In the genomic region with DNA sequence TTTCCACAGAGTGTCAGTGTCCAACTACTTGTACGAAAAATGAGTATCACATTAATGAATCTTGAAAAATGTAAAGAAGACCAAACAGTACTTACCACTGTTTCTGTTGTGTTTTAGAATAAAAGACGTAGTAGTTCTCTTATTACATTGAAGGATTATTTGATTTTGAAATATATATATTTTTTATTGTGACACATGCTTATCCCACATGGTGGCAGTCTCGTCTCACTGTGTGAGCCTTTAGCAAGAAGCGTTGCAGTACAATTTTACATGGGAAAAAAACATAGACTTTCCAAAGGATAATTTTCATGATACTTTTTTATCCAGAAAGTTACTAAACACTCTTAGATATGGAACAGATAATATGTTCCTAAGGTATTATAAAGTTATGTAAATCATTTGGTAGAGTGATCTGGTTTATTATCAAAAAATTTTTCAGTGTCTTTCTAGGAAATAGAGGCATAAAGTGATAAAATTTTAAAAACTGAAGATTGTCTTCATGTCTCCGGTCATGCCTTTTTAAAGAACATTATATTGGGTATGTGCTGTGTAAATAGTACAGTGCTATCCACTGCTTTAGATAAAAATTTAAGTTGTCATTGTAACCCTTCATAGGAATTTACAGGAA, we compare ENCODE assay signal across 8 cellular contexts.
DNase-seq lines count a peak whose midpoint lies in the region; ATAC-seq and TF ChIP-seq lines count a peak whose summit lies in the region.

No MANE protein-coding gene starts in this region.

- H3K27ac ChIP-seq in adrenal gland, result no peak overlapping the region

- TF ChIP-seq CTCF in adrenal gland (IDR thresholded peaks at IDR 0.05), result peak in 5 of 6 experiments; percentile 4 to 47 (median 31)

- H3K27me3 ChIP-seq in adrenal gland, result no peaks in the 10 kb centered on the region

- no peak for TF ChIP-seq EP300 in Ishikawa (IDR thresholded peaks at IDR 0.05; ENCODE audit: borderline replicate concordance)

- intact Hi-C loops in adrenal gland (cut with DNase I), result no loop called here

- no peak overlapping the region for H3K4me3 ChIP-seq in adrenal gland

- TF ChIP-seq POLR2A in adrenal gland (IDR thresholded peaks at IDR 0.05), result no peak

- TF ChIP-seq RAD21 in Ishikawa (IDR thresholded peaks at IDR 0.05; ENCODE audit: low read depth), result peak; percentile 63

- peak; percentile 17 for DNase-seq in COLO829 (ENCODE audit: low spot score)
- peak in 1 of 7 donors; percentile 16 for DNase-seq in adrenal gland
- DNase-seq in kidney glomerular epithelial cell (lab: John Stamatoyannopoulos, UW), result peak; percentile 6
- DNase-seq in SHP77 treated with DMSO at 0.1 percent for 48 hours (lab: John Stamatoyannopoulos, UW), result no peak
- no peak for DNase-seq in activated CD4-positive, alpha-beta T cell treated with anti-CD3 and anti-CD28 coated beads for 4 hours

- no peaks in the 10 kb centered on the region for H3K4me1 ChIP-seq in adrenal gland (replicated peaks in 1 of 2)

- H3K9me3 ChIP-seq in adrenal gland (replicated peaks in 1 of 3), result no peaks in the 10 kb centered on the region

- 57 to 66% (median 63%) methylated on average over 5 of the region's 5 CpGs for WGBS in adrenal gland, 4 donors

- no peaks in the 10 kb centered on the region for H3K36me3 ChIP-seq in adrenal gland (replicated peaks in 1 of 2)

- ATAC-seq in GM18511 (IDR thresholded peaks at IDR 0.05; ENCODE audit: unreplicated experiment), result no peak
- ATAC-seq in HG03460 (IDR thresholded peaks at IDR 0.05; ENCODE audit: unreplicated experiment), result no peak

TF ChIP-seq in Ishikawa, 13 proteins besides CTCF, POLR2A, EP300 and RAD21:
- no peak for TF ChIP-seq NFIC (IDR thresholded peaks at IDR 0.05)
- no peak for TF ChIP-seq CREB1 (IDR thresholded peaks at IDR 0.05; ENCODE audit: low read depth)
- TF ChIP-seq, protein P1, sequence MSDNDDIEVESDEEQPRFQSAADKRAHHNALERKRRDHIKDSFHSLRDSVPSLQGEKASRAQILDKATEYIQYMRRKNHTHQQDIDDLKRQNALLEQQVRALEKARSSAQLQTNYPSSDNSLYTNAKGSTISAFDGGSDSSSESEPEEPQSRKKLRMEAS (IDR thresholded peaks at IDR 0.05), result no peak
- no peak for TF ChIP-seq FOXM1 (IDR thresholded peaks at IDR 0.05; ENCODE audit: borderline replicate concordance, low read depth)
- no peak for TF ChIP-seq TCF12 (IDR thresholded peaks at IDR 0.05; ENCODE audit: low read depth)
- TF ChIP-seq, protein P2, sequence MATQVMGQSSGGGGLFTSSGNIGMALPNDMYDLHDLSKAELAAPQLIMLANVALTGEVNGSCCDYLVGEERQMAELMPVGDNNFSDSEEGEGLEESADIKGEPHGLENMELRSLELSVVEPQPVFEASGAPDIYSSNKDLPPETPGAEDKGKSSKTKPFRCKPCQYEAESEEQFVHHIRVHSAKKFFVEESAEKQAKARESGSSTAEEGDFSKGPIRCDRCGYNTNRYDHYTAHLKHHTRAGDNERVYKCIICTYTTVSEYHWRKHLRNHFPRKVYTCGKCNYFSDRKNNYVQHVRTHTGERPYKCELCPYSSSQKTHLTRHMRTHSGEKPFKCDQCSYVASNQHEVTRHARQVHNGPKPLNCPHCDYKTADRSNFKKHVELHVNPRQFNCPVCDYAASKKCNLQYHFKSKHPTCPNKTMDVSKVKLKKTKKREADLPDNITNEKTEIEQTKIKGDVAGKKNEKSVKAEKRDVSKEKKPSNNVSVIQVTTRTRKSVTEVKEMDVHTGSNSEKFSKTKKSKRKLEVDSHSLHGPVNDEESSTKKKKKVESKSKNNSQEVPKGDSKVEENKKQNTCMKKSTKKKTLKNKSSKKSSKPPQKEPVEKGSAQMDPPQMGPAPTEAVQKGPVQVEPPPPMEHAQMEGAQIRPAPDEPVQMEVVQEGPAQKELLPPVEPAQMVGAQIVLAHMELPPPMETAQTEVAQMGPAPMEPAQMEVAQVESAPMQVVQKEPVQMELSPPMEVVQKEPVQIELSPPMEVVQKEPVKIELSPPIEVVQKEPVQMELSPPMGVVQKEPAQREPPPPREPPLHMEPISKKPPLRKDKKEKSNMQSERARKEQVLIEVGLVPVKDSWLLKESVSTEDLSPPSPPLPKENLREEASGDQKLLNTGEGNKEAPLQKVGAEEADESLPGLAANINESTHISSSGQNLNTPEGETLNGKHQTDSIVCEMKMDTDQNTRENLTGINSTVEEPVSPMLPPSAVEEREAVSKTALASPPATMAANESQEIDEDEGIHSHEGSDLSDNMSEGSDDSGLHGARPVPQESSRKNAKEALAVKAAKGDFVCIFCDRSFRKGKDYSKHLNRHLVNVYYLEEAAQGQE (IDR thresholded peaks at IDR 0.05; ENCODE audit: low read depth), result no peak
- TF ChIP-seq EGR1 (IDR thresholded peaks at IDR 0.05), result no peak
- no peak for TF ChIP-seq TAF1 (IDR thresholded peaks at IDR 0.05; ENCODE audit: low read depth)
- TF ChIP-seq, protein P3, sequence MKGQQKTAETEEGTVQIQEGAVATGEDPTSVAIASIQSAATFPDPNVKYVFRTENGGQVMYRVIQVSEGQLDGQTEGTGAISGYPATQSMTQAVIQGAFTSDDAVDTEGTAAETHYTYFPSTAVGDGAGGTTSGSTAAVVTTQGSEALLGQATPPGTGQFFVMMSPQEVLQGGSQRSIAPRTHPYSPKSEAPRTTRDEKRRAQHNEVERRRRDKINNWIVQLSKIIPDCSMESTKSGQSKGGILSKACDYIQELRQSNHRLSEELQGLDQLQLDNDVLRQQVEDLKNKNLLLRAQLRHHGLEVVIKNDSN (IDR thresholded peaks at IDR 0.05), result no peak
- no peak for TF ChIP-seq ZBTB7A (IDR thresholded peaks at IDR 0.05; ENCODE audit: low read depth)
- TF ChIP-seq TEAD4 (IDR thresholded peaks at IDR 0.05), result no peak
- TF ChIP-seq CEBPB (IDR thresholded peaks at IDR 0.05), result no peak
- TF ChIP-seq YY1 (IDR thresholded peaks at IDR 0.05; ENCODE audit: low read depth), result no peak
TF ChIP-seq in Ishikawa: peak in this region for 0.

Comparison
In these comparisons a context has a peak if more than half of its experiments do, and no peak if none do; other contexts are left out.
1. DNase-seq: peak in COLO829 (single experiment) and kidney glomerular epithelial cell (single experiment); none in SHP77 treated with DMSO at 0.1 percent for 48 hours (single experiment) and activated CD4-positive, alpha-beta T cell treated with anti-CD3 and anti-CD28 coated beads for 4 hours (0 of 2).